In genomic region chr18:58112174-58112573, GRCh38 we compare ENCODE assay signal across 27 cellular contexts.
"Had no signal": no experiment of that assay in that cellular context is flagged by ENCODE, and none has a peak within 500 bp of the region (broad histone marks: within the 10 kb centered on the region; RNA-seq: fewer than 3 reads in every experiment).

No MANE protein-coding gene starts in this region.

- H3K9me3 ChIP-seq: colonic mucosa, esophagus muscularis mucosa, esophagus squamous epithelium, gastrocnemius medialis, gastroesophageal sphincter, heart left ventricle, heart right ventricle had no signal

- H3K36me3 ChIP-seq: colonic mucosa, esophagus muscularis mucosa, esophagus squamous epithelium, gastrocnemius medialis, gastroesophageal sphincter, heart left ventricle, heart right ventricle had no signal

- H3K4me1 ChIP-seq: esophagus squamous epithelium, foreskin keratinocyte, gastrocnemius medialis, heart left ventricle, heart right ventricle had no signal

- FAIRE-seq: colon, endometrium, endothelial cell of umbilical vein had no signal

- H3K4me2 ChIP-seq: hepatocyte had no signal

- H3K27ac ChIP-seq: colonic mucosa, coronary artery, dorsolateral prefrontal cortex, epithelial cell of prostate, esophagus muscularis mucosa, esophagus squamous epithelium, foreskin keratinocyte, gastrocnemius medialis, gastroesophageal sphincter, heart left ventricle, heart right ventricle, hepatocyte had no signal

- ATAC-seq: effector memory CD8-positive, alpha-beta T cell; esophagus mucosa; foreskin keratinocyte; gastrocnemius medialis; gastroesophageal sphincter; heart left ventricle; heart right ventricle had no signal

- H3K4me3 ChIP-seq: colonic mucosa, coronary artery, dorsolateral prefrontal cortex, esophagus muscularis mucosa, esophagus squamous epithelium, gastrocnemius medialis, gastroesophageal sphincter, heart left ventricle, heart right ventricle, hepatocyte had no signal

- DNase-seq: colonic mucosa; cortex of kidney; dermis blood vessel endothelial cell; dorsolateral prefrontal cortex; effector CD4-positive, alpha-beta T cell; effector CD8-positive, alpha-beta T cell; effector memory CD4-positive, alpha-beta T cell; effector memory CD8-positive, alpha-beta T cell; endodermal cell; erythroblast; esophagus squamous epithelium; foreskin fibroblast; foreskin keratinocyte; foreskin melanocyte; gastrocnemius medialis; glutamatergic neuron; heart left ventricle; heart right ventricle had no signal
